1 cellular context compared by ENCODE assay signal in the genomic region with DNA sequence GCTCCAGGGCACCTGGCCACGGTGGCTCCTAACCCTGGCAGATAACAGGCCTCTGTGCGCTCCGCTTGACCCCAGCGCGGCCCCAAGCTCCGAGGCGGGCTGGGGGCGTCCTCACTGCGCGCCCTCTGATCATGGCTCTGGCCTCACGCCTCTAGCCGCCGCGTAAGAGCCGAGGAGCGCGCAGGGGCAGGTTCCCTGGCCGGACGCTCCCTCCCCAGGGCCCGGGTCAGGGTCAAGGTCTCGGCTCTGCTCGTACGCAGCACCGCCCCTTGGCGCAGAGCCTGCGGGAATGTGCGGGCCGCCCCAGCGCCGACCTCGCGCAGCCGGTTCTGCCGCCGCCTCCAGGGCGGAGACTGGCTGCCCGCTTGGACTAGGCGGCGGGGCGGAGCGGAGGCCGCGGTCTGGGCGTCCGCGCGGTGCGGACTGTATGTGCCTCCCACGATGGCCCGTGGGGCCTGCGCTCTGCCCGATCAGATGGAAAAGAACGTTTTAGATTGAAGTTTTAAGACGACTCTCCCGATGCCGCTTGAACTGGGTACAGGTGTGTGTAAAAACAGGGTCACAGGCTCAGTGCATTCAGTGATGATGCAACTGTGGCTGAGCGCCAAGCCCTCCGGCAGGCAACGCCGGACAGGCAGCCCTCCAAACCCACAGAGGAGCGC.
A peak's percentile ranks its signal among the peaks of the same experiment; 100 is the strongest.
TF ChIP-seq lines count a peak whose summit lies in the region.

No MANE protein-coding gene starts in this region.

TF ChIP-seq in K562, 482 proteins besides CTCF, POLR2A, EP300 and RAD21 (continued from another document and continues in another):
- peak; percentile 68 for TF ChIP-seq GABPB1 (CRISPR knock-in tag; IDR thresholded peaks at IDR 0.05)
- TF ChIP-seq HNRNPH1 (optimal IDR thresholded peaks at IDR 0.05; ENCODE audit: low read depth, low read length) = no peak
- TF ChIP-seq CCNT2 (IDR thresholded peaks at IDR 0.05; ENCODE audit: borderline replicate concordance, extremely low read depth, insufficient read length, low read depth, low read length) = peak; percentile 95
- peak; percentile 66 for TF ChIP-seq POLR2B (IDR thresholded peaks at IDR 0.05; ENCODE audit: low read depth, partially characterized antibody)
- TF ChIP-seq TBP (optimal IDR thresholded peaks at IDR 0.05; ENCODE audit: low read depth, low read length) = peak; percentile 69
- TF ChIP-seq ZBTB17 (CRISPR knock-in tag; IDR thresholded peaks at IDR 0.05) = 0 out of 2 replicates have a peak, but pooled peaks have one; percentile 56
- TF ChIP-seq, protein P1, sequence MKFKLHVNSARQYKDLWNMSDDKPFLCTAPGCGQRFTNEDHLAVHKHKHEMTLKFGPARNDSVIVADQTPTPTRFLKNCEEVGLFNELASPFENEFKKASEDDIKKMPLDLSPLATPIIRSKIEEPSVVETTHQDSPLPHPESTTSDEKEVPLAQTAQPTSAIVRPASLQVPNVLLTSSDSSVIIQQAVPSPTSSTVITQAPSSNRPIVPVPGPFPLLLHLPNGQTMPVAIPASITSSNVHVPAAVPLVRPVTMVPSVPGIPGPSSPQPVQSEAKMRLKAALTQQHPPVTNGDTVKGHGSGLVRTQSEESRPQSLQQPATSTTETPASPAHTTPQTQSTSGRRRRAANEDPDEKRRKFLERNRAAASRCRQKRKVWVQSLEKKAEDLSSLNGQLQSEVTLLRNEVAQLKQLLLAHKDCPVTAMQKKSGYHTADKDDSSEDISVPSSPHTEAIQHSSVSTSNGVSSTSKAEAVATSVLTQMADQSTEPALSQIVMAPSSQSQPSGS (CRISPR knock-in tag; IDR thresholded peaks at IDR 0.05) = no peak
- no peak for TF ChIP-seq ATF1 (CRISPR knock-in tag; IDR thresholded peaks at IDR 0.05)
- peak; percentile 47 for TF ChIP-seq ATF1 (tag; IDR thresholded peaks at IDR 0.05)
- TF ChIP-seq CXXC5 (CRISPR knock-in tag; IDR thresholded peaks at IDR 0.05) = peak; percentile 97
- TF ChIP-seq SOX6 (IDR thresholded peaks at IDR 0.05) = peak; percentile 30; the same call in 1 of the 2 replicates
- 0 out of 2 replicates have a peak, but pooled peaks have one; percentile 80 for TF ChIP-seq RBM34 (IDR thresholded peaks at IDR 0.05; ENCODE audit: borderline replicate concordance, insufficient read depth, low read length)
- peak; percentile 56 for TF ChIP-seq PHF20 (IDR thresholded peaks at IDR 0.05; ENCODE audit: partially characterized antibody)
- TF ChIP-seq RBM14 (IDR thresholded peaks at IDR 0.05; ENCODE audit: borderline replicate concordance, insufficient read depth, low read depth, low read length) = 0 out of 2 replicates have a peak, but pooled peaks have one; percentile 63
- no peak for TF ChIP-seq CBX3 (IDR thresholded peaks at IDR 0.05; ENCODE audit: borderline replicate concordance in 1 of 2, low read length in 2 of 2)
- TF ChIP-seq HCFC1 (IDR thresholded peaks at IDR 0.05; ENCODE audit: low read depth, low read length) = peak; percentile 22; the same call in 1 of the 2 replicates
- TF ChIP-seq ESRRA (IDR thresholded peaks at IDR 0.05; ENCODE audit: borderline replicate concordance, low read depth) = peak; percentile 98
- TF ChIP-seq ATF7 (IDR thresholded peaks at IDR 0.05) = peak; percentile 79
- no peak for TF ChIP-seq GTF2A2 (tag; IDR thresholded peaks at IDR 0.05)
- TF ChIP-seq, protein P2, sequence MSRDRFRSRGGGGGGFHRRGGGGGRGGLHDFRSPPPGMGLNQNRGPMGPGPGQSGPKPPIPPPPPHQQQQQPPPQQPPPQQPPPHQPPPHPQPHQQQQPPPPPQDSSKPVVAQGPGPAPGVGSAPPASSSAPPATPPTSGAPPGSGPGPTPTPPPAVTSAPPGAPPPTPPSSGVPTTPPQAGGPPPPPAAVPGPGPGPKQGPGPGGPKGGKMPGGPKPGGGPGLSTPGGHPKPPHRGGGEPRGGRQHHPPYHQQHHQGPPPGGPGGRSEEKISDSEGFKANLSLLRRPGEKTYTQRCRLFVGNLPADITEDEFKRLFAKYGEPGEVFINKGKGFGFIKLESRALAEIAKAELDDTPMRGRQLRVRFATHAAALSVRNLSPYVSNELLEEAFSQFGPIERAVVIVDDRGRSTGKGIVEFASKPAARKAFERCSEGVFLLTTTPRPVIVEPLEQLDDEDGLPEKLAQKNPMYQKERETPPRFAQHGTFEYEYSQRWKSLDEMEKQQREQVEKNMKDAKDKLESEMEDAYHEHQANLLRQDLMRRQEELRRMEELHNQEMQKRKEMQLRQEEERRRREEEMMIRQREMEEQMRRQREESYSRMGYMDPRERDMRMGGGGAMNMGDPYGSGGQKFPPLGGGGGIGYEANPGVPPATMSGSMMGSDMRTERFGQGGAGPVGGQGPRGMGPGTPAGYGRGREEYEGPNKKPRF (IDR thresholded peaks at IDR 0.05; ENCODE audit: low read depth, low read length) = no peak
- no peak for TF ChIP-seq SMAD1 (IDR thresholded peaks at IDR 0.05; ENCODE audit: low read depth, low read length, partially characterized antibody)
- TF ChIP-seq, protein P3, sequence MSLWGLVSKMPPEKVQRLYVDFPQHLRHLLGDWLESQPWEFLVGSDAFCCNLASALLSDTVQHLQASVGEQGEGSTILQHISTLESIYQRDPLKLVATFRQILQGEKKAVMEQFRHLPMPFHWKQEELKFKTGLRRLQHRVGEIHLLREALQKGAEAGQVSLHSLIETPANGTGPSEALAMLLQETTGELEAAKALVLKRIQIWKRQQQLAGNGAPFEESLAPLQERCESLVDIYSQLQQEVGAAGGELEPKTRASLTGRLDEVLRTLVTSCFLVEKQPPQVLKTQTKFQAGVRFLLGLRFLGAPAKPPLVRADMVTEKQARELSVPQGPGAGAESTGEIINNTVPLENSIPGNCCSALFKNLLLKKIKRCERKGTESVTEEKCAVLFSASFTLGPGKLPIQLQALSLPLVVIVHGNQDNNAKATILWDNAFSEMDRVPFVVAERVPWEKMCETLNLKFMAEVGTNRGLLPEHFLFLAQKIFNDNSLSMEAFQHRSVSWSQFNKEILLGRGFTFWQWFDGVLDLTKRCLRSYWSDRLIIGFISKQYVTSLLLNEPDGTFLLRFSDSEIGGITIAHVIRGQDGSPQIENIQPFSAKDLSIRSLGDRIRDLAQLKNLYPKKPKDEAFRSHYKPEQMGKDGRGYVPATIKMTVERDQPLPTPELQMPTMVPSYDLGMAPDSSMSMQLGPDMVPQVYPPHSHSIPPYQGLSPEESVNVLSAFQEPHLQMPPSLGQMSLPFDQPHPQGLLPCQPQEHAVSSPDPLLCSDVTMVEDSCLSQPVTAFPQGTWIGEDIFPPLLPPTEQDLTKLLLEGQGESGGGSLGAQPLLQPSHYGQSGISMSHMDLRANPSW (CRISPR knock-in tag; IDR thresholded peaks at IDR 0.05) = 0 out of 2 replicates have a peak, but pooled peaks have one; percentile 30
- TF ChIP-seq, protein P4, sequence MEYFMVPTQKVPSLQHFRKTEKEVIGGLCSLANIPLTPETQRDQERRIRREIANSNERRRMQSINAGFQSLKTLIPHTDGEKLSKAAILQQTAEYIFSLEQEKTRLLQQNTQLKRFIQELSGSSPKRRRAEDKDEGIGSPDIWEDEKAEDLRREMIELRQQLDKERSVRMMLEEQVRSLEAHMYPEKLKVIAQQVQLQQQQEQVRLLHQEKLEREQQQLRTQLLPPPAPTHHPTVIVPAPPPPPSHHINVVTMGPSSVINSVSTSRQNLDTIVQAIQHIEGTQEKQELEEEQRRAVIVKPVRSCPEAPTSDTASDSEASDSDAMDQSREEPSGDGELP (CRISPR knock-in tag; IDR thresholded peaks at IDR 0.05; ENCODE audit: borderline replicate concordance) = peak; percentile 81
- TF ChIP-seq TARDBP (IDR thresholded peaks at IDR 0.05) = peak; percentile 41; the same call in 1 of the 2 replicates
- TF ChIP-seq ZNF583 (CRISPR knock-in tag; IDR thresholded peaks at IDR 0.05) = 0 out of 2 replicates have a peak, but pooled peaks have one; percentile 13
- peak; percentile 83; the same call in 1 of the 2 replicates for TF ChIP-seq LCOR (CRISPR knock-in tag; IDR thresholded peaks at IDR 0.05)
- peak; percentile 9; the same call in 1 of the 2 replicates for TF ChIP-seq ERF (CRISPR knock-in tag; IDR thresholded peaks at IDR 0.05)
- TF ChIP-seq, protein P5, sequence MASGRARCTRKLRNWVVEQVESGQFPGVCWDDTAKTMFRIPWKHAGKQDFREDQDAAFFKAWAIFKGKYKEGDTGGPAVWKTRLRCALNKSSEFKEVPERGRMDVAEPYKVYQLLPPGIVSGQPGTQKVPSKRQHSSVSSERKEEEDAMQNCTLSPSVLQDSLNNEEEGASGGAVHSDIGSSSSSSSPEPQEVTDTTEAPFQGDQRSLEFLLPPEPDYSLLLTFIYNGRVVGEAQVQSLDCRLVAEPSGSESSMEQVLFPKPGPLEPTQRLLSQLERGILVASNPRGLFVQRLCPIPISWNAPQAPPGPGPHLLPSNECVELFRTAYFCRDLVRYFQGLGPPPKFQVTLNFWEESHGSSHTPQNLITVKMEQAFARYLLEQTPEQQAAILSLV (tag; IDR thresholded peaks at IDR 0.05) = peak; percentile 30; the same call in 1 of the 2 replicates
- 0 out of 2 replicates have a peak, but pooled peaks have one; percentile 33 for TF ChIP-seq GATAD2A (IDR thresholded peaks at IDR 0.05)
- TF ChIP-seq, protein P6, sequence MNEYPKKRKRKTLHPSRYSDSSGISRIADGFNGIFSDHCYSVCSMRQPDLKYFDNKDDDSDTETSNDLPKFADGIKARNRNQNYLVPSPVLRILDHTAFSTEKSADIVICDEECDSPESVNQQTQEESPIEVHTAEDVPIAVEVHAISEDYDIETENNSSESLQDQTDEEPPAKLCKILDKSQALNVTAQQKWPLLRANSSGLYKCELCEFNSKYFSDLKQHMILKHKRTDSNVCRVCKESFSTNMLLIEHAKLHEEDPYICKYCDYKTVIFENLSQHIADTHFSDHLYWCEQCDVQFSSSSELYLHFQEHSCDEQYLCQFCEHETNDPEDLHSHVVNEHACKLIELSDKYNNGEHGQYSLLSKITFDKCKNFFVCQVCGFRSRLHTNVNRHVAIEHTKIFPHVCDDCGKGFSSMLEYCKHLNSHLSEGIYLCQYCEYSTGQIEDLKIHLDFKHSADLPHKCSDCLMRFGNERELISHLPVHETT (CRISPR knock-in tag; conservative IDR thresholded peaks at IDR 0.05 in 1 of 2, IDR thresholded peaks at IDR 0.05 in 1 of 2) = no peak
- TF ChIP-seq NONO (IDR thresholded peaks at IDR 0.05; ENCODE audit: low read depth in 2 of 2, low read length in 1 of 2) = peak in 1 of 2 experiments; percentile 88; a peak in 2 of 4 replicates
- TF ChIP-seq, protein P7, sequence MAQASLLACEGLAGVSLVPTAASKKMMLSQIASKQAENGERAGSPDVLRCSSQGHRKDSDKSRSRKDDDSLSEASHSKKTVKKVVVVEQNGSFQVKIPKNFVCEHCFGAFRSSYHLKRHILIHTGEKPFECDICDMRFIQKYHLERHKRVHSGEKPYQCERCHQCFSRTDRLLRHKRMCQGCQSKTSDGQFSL (CRISPR knock-in tag; IDR thresholded peaks at IDR 0.05) = no peak
- TF ChIP-seq, protein P7 (tag; IDR thresholded peaks at IDR 0.05) = no peak
- TF ChIP-seq SAP30 (IDR thresholded peaks at IDR 0.05; ENCODE audit: borderline replicate concordance, insufficient read depth, low read depth, low read length, poor library complexity, severe bottlenecking) = peak; percentile 3
- peak; percentile 96 for TF ChIP-seq RBFOX2 (IDR thresholded peaks at IDR 0.05; ENCODE audit: low read depth, low read length)
- TF ChIP-seq MCM3 (IDR thresholded peaks at IDR 0.05) = no peak
- TF ChIP-seq, protein P8, sequence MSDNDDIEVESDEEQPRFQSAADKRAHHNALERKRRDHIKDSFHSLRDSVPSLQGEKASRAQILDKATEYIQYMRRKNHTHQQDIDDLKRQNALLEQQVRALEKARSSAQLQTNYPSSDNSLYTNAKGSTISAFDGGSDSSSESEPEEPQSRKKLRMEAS (CRISPR knock-in tag; IDR thresholded peaks at IDR 0.05) = peak; percentile 59; the same call in 1 of the 2 replicates
- peak; percentile 83 for TF ChIP-seq MYC (IDR thresholded peaks at IDR 0.05; ENCODE audit: low read depth, low read length)
- TF ChIP-seq MYC (CRISPR knock-in tag; IDR thresholded peaks at IDR 0.05; ENCODE audit: borderline replicate concordance, low read depth) = no peak
- TF ChIP-seq ZNF561 (CRISPR knock-in tag; conservative IDR thresholded peaks at IDR 0.05) = no peak
- TF ChIP-seq NBN (IDR thresholded peaks at IDR 0.05; ENCODE audit: low read depth) = no peak
- TF ChIP-seq ZNF274 (IDR thresholded peaks at IDR 0.05; ENCODE audit: borderline replicate concordance, low read depth, low read length) = no peak
- peak; percentile 41 for TF ChIP-seq RBBP5 (IDR thresholded peaks at IDR 0.05; ENCODE audit: borderline replicate concordance, insufficient read depth, low read length, poor library complexity, severe bottlenecking)
- TF ChIP-seq SMAD4 (CRISPR knock-in tag; conservative IDR thresholded peaks at IDR 0.05) = peak; percentile 89
- peak; percentile 36; the same call in 1 of the 2 replicates for TF ChIP-seq RNF2 (IDR thresholded peaks at IDR 0.05)
- TF ChIP-seq ZFX (CRISPR knock-in tag; IDR thresholded peaks at IDR 0.05) = peak; percentile 99
- peak; percentile 82 for TF ChIP-seq ZBTB1 (CRISPR knock-in tag; IDR thresholded peaks at IDR 0.05; ENCODE audit: borderline replicate concordance, low read depth)
- 0 out of 2 replicates have a peak, but pooled peaks have one; percentile 31 for TF ChIP-seq POLR2AphosphoS5 (IDR thresholded peaks at IDR 0.05; ENCODE audit: control insufficient read depth, insufficient read depth, low read depth, low read length)
- no peak; the same call in 1 of the 2 replicates for TF ChIP-seq ETV1 (tag; conservative IDR thresholded peaks at IDR 0.05; ENCODE audit: low read depth)
- no peak for TF ChIP-seq SRSF7 (optimal IDR thresholded peaks at IDR 0.05; ENCODE audit: low read depth, low read length)
- TF ChIP-seq TEAD1 (CRISPR knock-in tag; IDR thresholded peaks at IDR 0.05) = peak in 1 of 2 experiments; percentile 88; a peak in 2 of 4 replicates
- peak; percentile 65 to 67; a peak in 2 of 4 replicates for TF ChIP-seq MAZ (CRISPR knock-in tag; conservative IDR thresholded peaks at IDR 0.05 in 1 of 2, IDR thresholded peaks at IDR 0.05 in 1 of 2)
- TF ChIP-seq SREBF1 (IDR thresholded peaks at IDR 0.05; ENCODE audit: borderline replicate concordance, low read depth, low read length) = no peak
- peak in 2 of 3 experiments; percentile 48 to 65 for TF ChIP-seq YY1 (IDR thresholded peaks at IDR 0.05; ENCODE audit: borderline replicate concordance in 1 of 3, control insufficient read depth in 1 of 3, extremely low read depth in 1 of 3, insufficient read depth in 3 of 3, insufficient read length in 1 of 3, insufficient replicate concordance in 2 of 3, low read depth in 1 of 3, low read length in 2 of 3)
- TF ChIP-seq, protein P9, sequence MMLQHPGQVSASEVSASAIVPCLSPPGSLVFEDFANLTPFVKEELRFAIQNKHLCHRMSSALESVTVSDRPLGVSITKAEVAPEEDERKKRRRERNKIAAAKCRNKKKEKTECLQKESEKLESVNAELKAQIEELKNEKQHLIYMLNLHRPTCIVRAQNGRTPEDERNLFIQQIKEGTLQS (IDR thresholded peaks at IDR 0.05) = peak; percentile 98
- TF ChIP-seq, protein P9 (CRISPR knock-in tag; conservative IDR thresholded peaks at IDR 0.05) = 0 out of 2 replicates have a peak, but pooled peaks have one; percentile 72
- 0 out of 2 replicates have a peak, but pooled peaks have one; percentile 31 for TF ChIP-seq ZNF584 (CRISPR knock-in tag; IDR thresholded peaks at IDR 0.05; ENCODE audit: low read depth)
- no peak for TF ChIP-seq MAFF (IDR thresholded peaks at IDR 0.05; ENCODE audit: low read length)
- no peak for TF ChIP-seq FOXJ3 (CRISPR knock-in tag; IDR thresholded peaks at IDR 0.05)
